In genomic region chr15:75234191-75234810, GRCh38 we compare ENCODE assay signal across 19 cellular contexts. TPM values are rescaled to one million over a fixed set of nuclear protein-coding genes. Genes with fewer than 3 reads are reported as not detected.
DNase-seq lines count a peak whose midpoint lies in the region; ATAC-seq, FAIRE-seq and TF ChIP-seq lines count a peak whose summit lies in the region.
"Had no signal": no experiment of that assay in that cellular context is flagged by ENCODE, and none has a peak within 500 bp of the region (broad histone marks: within the 10 kb centered on the region; RNA-seq: fewer than 3 reads in every experiment).

No MANE protein-coding gene starts in this region.

- no peak for TF ChIP-seq POLR2A in transverse colon (IDR thresholded peaks at IDR 0.05)

- DNase-seq in left ventricle myocardium inferior (peak; percentile 8), Right ventricle myocardium superior (no peak), HuH-7.5 (ENCODE audit: low spot score) (peak; percentile 16), kidney (peak; percentile 39), transverse colon (peak; percentile 4), HAP-1 (ENCODE audit: low spot score in 2 of 2) (no peak), NCI-H1417 treated with DMSO at 0.1 percent for 48 hours (lab: John Stamatoyannopoulos, UW) (no peak), AML-193 (lab: John Stamatoyannopoulos, UW) (no peak)
- DNase-seq: CD4-positive, CD25-positive, alpha-beta regulatory T cell; GOT3; MV-4-11; NCI-H1417; NCI-H2029; NCI-H2171 treated with DMSO at 0.1 percent for 48 hours; NCI-H82 had no signal

- H3K36me3 ChIP-seq in left ventricle myocardium inferior: no peaks in the 10 kb centered on the region
- no peaks in the 10 kb centered on the region for H3K36me3 ChIP-seq in kidney (ENCODE audit: control insufficient read depth in 1 of 2, insufficient read depth in 2 of 2, low read length in 2 of 2)
- no peaks in the 10 kb centered on the region for H3K36me3 ChIP-seq in transverse colon
- H3K36me3 ChIP-seq in HAP-1 (replicated peaks): no peaks in the 10 kb centered on the region

- peaks cover 50% of the 10 kb centered on the region for H3K27me3 ChIP-seq in left ventricle myocardium inferior (ENCODE audit: low read depth)
- peaks cover 9% of the 10 kb centered on the region for H3K27me3 ChIP-seq in transverse colon
- H3K27me3 ChIP-seq in HAP-1 (ENCODE audit: low read depth): peaks cover 53% of the 10 kb centered on the region

- peaks cover 17% of the 10 kb centered on the region for H3K4me1 ChIP-seq in left ventricle myocardium inferior
- H3K4me1 ChIP-seq in kidney (ENCODE audit: control insufficient read depth in 1 of 2, insufficient read depth in 1 of 2, low read depth in 1 of 2, low read length in 2 of 2): no peaks in the 10 kb centered on the region
- H3K4me1 ChIP-seq in transverse colon: no peaks in the 10 kb centered on the region
- H3K4me1 ChIP-seq in HAP-1: no peaks in the 10 kb centered on the region

- in situ Hi-C loops in transverse colon (cut with MboI; ENCODE audit: low pct_ligation_motif_present in 1 of 4, low pct_unique_long_range_greater_than_20kb in 1 of 4, low sequenced_read_pairs in 3 of 4) (no loop called here), HAP-1 (cut with MboI; ENCODE audit: low sequenced_read_pairs) (loop anchor here (5.0 kb wide), 1 partner anchor 83 kb away; no protein-coding TSS in a partner anchor)

- no peak for TF ChIP-seq CTCF in left ventricle myocardium inferior (IDR thresholded peaks at IDR 0.05; ENCODE audit: borderline replicate concordance)
- TF ChIP-seq CTCF in kidney (IDR thresholded peaks at IDR 0.05; ENCODE audit: borderline replicate concordance, extremely low read depth, insufficient read depth): no peak
- no peak for TF ChIP-seq CTCF in transverse colon (IDR thresholded peaks at IDR 0.05)

- TF ChIP-seq EP300 in transverse colon (IDR thresholded peaks at IDR 0.05; ENCODE audit: low read depth): no peak

- WGBS in transverse colon (ENCODE audit: low coverage in 1 of 2), 2 donors: 75% methylated on average over 4 of the region's 5 CpGs; no CpG with 5 or more reads in 1 of the 2 donors

- no peak for ATAC-seq in Right ventricle myocardium superior (ENCODE audit: poor library complexity)
- ATAC-seq: K562 had no signal

- no peaks in the 10 kb centered on the region for H3K9me3 ChIP-seq in left ventricle myocardium inferior (replicated peaks)
- H3K9me3 ChIP-seq in kidney (ENCODE audit: control insufficient read depth in 1 of 2, low read length in 2 of 2): no peaks in the 10 kb centered on the region
- no peaks in the 10 kb centered on the region for H3K9me3 ChIP-seq in transverse colon
- H3K9me3 ChIP-seq in HAP-1: no peaks in the 10 kb centered on the region; the same call in 1 of the 2 replicates

- FAIRE-seq in kidney (lab: Jason Lieb, UNC): no peak
- FAIRE-seq: GM18507, K562 had no signal

- H3K9ac ChIP-seq in kidney (ENCODE audit: low read length in 2 of 2): no peak overlapping the region

- no peak overlapping the region for H3K4me3 ChIP-seq in left ventricle myocardium inferior
- no peak overlapping the region for H3K4me3 ChIP-seq in kidney (ENCODE audit: low read length in 2 of 2)
- no peak overlapping the region for H3K4me3 ChIP-seq in transverse colon
- no peak overlapping the region for H3K4me3 ChIP-seq in HAP-1
- H3K4me3 ChIP-seq: K562, SK-N-MC had no signal

- intact Hi-C loops in left ventricle myocardium inferior (cut with micrococcal nuclease) (loop anchor here (10.0 kb wide), 1 partner anchor 70 kb away; no protein-coding TSS in a partner anchor), Right ventricle myocardium superior (cut with DNase I) (no loop called here), kidney (cut with DNase I) (no loop called here), transverse colon (cut with DNase I; ENCODE audit: low total_unique reads) (no loop called here)

- H3K27ac ChIP-seq in left ventricle myocardium inferior (replicated peaks) (no peak overlapping the region), kidney (ENCODE audit: low read depth in 2 of 2, low read length in 2 of 2) (no peak overlapping the region), transverse colon (no peak overlapping the region)
- H3K27ac ChIP-seq: SK-N-MC had no signal

RNA-seq across cellular contexts. Expression of gene GOLGA6C, which starts 23.8 kb away (rescaled TPM):
- total RNA-seq in left ventricle myocardium inferior (not detected), Right ventricle myocardium superior (not detected), kidney (not detected), transverse colon (not detected)
- not detected for polyA plus RNA-seq in kidney (ENCODE audit: insufficient read depth, low read depth, low replicate concordance)
- total RNA-seq: CD4-positive, CD25-positive, alpha-beta regulatory T cell; K562; NCI-H460 had no signal
- polyA plus RNA-seq: CD4-positive, CD25-positive, alpha-beta regulatory T cell; K562 had no signal

RNA-seq across cellular contexts. Expression of gene C15orf39, which starts 32.6 kb away (rescaled TPM):
- 15.0 TPM for total RNA-seq in left ventricle myocardium inferior
- 15.8 TPM for total RNA-seq in Right ventricle myocardium superior
- 32.7 TPM for total RNA-seq in kidney
- 5.7 TPM for polyA plus RNA-seq in kidney (ENCODE audit: insufficient read depth, low read depth, low replicate concordance)
- total RNA-seq in transverse colon: 10 to 100 TPM; 20.9 to 27.9 (median 26.7) TPM

RNA-seq across cellular contexts. Expression of gene GOLGA6D, which starts 48.3 kb away (rescaled TPM):
- total RNA-seq in left ventricle myocardium inferior (not detected), Right ventricle myocardium superior (not detected), kidney (not detected), transverse colon (not detected)
- not detected for polyA plus RNA-seq in kidney (ENCODE audit: insufficient read depth, low read depth, low replicate concordance)
- total RNA-seq: CD4-positive, CD25-positive, alpha-beta regulatory T cell; K562; NCI-H460 had no signal
- polyA plus RNA-seq: CD4-positive, CD25-positive, alpha-beta regulatory T cell; K562 had no signal

Comparison
In these comparisons a context has a peak if more than half of its experiments do, and no peak if none do; other contexts are left out.
1. DNase-seq: peak in left ventricle myocardium inferior (single experiment), HuH-7.5 (single experiment), kidney (single experiment) and transverse colon (single experiment); none in Right ventricle myocardium superior (single experiment), HAP-1 (0 of 2), NCI-H1417 treated with DMSO at 0.1 percent for 48 hours (single experiment) and AML-193 (0 of 2).